ENCODE assay signal across 27 cellular contexts in genomic region chr15:38080651-38081271, GRCh38.
"Had no signal": no experiment of that assay in that cellular context is flagged by ENCODE, and none has a peak within 500 bp of the region (broad histone marks: within the 10 kb centered on the region; RNA-seq: fewer than 3 reads in every experiment).

No MANE protein-coding gene starts in this region.

- H3K27ac Mint-ChIP-seq: activated naive CD8-positive, alpha-beta T cell treated with anti-CD3 and anti-CD28 coated beads, Interleukin-2, amount 50 U/mL, for 24 hours; activated T-cell treated with anti-CD3 and anti-CD28 coated beads, Interleukin-2, amount 50 U/mL, for 72 hours; brain; effector memory CD8-positive, alpha-beta T cell; naive B cell; progenitor cell of endocrine pancreas; stimulated activated naive B cell treated with anti-CD40 and anti-IgM and Interleukin-4, amounts not matched to agents 10 μg/mL and 1 μg/mL and 100 μg/mL, for 72 hours had no signal

- H3K9me3 Mint-ChIP-seq: activated naive CD8-positive, alpha-beta T cell treated with anti-CD3 and anti-CD28 coated beads, Interleukin-2, amount 50 U/mL, for 24 hours; activated T-cell treated with anti-CD3 and anti-CD28 coated beads, Interleukin-2, amount 50 U/mL, for 72 hours; brain; effector memory CD8-positive, alpha-beta T cell; naive B cell; neural crest cell; stimulated activated naive B cell treated with anti-CD40 and anti-IgM and Interleukin-4, amounts not matched to agents 10 μg/mL and 1 μg/mL and 100 μg/mL, for 72 hours had no signal

- FAIRE-seq: urothelium cell line had no signal

- H3K27me3 Mint-ChIP-seq: brain; effector memory CD8-positive, alpha-beta T cell had no signal

- H3K36me3 ChIP-seq: esophagus squamous epithelium, heart right ventricle, lower lobe of right lung, sigmoid colon, transverse colon had no signal

- H3K4me1 ChIP-seq: sigmoid colon had no signal

- H3K36me3 Mint-ChIP-seq: brain; naive B cell; stimulated activated naive B cell treated with anti-CD40 and anti-IgM and Interleukin-4, amounts not matched to agents 10 μg/mL and 1 μg/mL and 100 μg/mL, for 72 hours had no signal

- H3K9me3 ChIP-seq: esophagus squamous epithelium, heart right ventricle, lower lobe of right lung, sigmoid colon, transverse colon had no signal

- H3K4me3 Mint-ChIP-seq: activated naive CD8-positive, alpha-beta T cell treated with anti-CD3 and anti-CD28 coated beads, Interleukin-2, amount 50 U/mL, for 24 hours; activated T-cell treated with anti-CD3 and anti-CD28 coated beads, Interleukin-2, amount 50 U/mL, for 72 hours; brain; effector memory CD8-positive, alpha-beta T cell; naive B cell; neural crest cell; stimulated activated naive B cell treated with anti-CD40 and anti-IgM and Interleukin-4, amounts not matched to agents 10 μg/mL and 1 μg/mL and 100 μg/mL, for 72 hours had no signal

- H3K27me3 ChIP-seq: esophagus squamous epithelium, heart right ventricle, sigmoid colon, transverse colon had no signal

- DNase-seq: activated CD4-positive, alpha-beta T cell treated with anti-CD3 and anti-CD28 coated beads for 4 hours; activated CD4-positive, alpha-beta T cell treated with anti-CD3 and anti-CD28 coated beads, Interleukin-2, amount 50 U/mL, for 48 hours; activated CD4-positive, CD25-positive, alpha-beta regulatory T cell; activated effector memory CD4-positive, alpha-beta T cell treated with Interleukin-2 at 50 U/mL for 16 hours; activated naive CD4-positive, alpha-beta T cell treated with anti-CD3 and anti-CD28 coated beads, Interleukin-2, amount 50 U/mL, for 16 hours; activated naive CD8-positive, alpha-beta T cell treated with anti-CD3 and anti-CD28 coated beads, Interleukin-2, amount 50 U/mL, for 24 hours; activated T-cell treated with anti-CD3 and anti-CD28 coated beads, Interleukin-2, amount 50 U/mL, for 72 hours; aorta; caudate nucleus; effector memory CD8-positive, alpha-beta T cell; esophagus squamous epithelium; heart right ventricle; lower lobe of right lung; mesendoderm; naive B cell; occipital lobe; retina; sigmoid colon; stimulated activated CD4-positive, alpha-beta T cell treated with anti-CD3 and anti-CD28 coated beads, Interleukin-2, amount 100 ng/mL, for 48 hours; stimulated activated CD8-positive, alpha-beta memory T cell treated with anti-CD3 and anti-CD28 coated beads, Interleukin-4, amount 100 ng/mL, for 48 hours; stimulated activated naive B cell treated with anti-CD40 and anti-IgM and Interleukin-4, amounts not matched to agents 10 μg/mL and 1 μg/mL and 100 μg/mL, for 72 hours; T-helper 9 cell; transverse colon had no signal

- H3K27ac ChIP-seq: esophagus squamous epithelium, heart right ventricle, lower lobe of right lung, sigmoid colon, transverse colon had no signal

- H3K4me3 ChIP-seq: esophagus squamous epithelium, heart right ventricle, lower lobe of right lung, sigmoid colon, transverse colon had no signal
